In the genomic region with DNA sequence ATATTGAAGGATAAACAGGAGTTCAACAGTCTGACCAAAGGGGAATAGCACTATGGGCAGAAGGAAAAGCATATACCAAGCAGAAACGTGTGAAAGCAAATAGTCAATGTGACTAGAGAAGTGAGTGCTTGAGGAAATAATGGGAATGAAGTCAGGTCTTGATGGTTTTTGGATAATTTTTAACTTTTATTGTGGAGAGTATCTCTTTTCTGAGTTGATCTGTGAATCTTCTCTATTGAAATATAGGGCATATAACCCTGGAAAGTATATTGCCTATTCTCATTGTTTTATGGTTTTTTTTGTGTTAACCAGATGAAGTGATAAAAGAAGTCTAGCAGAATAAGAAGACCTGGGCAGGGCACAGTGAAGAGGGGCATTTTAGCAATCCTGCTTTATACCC, we compare ENCODE assay signal across 1 cellular context.
TF ChIP-seq lines count a peak whose summit lies in the region.

No MANE protein-coding gene starts in this region.

TF ChIP-seq in HepG2, 621 proteins besides CTCF, POLR2A, EP300 and RAD21:
- no peak for TF ChIP-seq ONECUT2 (CRISPR knock-in tag; IDR thresholded peaks at IDR 0.05)
- TF ChIP-seq RBFOX2 (IDR thresholded peaks at IDR 0.05; ENCODE audit: low read depth, low read length), result no peak
- TF ChIP-seq, protein P1, sequence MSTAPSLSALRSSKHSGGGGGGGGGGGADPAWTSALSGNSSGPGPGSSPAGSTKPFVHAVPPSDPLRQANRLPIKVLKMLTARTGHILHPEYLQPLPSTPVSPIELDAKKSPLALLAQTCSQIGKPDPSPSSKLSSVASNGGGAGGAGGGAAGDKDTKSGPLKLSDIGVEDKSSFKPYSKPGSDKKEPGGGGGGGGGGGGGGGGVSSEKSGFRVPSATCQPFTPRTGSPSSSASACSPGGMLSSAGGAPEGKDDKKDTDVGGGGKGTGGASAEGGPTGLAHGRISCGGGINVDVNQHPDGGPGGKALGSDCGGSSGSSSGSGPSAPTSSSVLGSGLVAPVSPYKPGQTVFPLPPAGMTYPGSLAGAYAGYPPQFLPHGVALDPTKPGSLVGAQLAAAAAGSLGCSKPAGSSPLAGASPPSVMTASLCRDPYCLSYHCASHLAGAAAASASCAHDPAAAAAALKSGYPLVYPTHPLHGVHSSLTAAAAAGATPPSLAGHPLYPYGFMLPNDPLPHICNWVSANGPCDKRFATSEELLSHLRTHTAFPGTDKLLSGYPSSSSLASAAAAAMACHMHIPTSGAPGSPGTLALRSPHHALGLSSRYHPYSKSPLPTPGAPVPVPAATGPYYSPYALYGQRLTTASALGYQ (CRISPR knock-in tag; IDR thresholded peaks at IDR 0.05), result no peak
- TF ChIP-seq, protein P2, sequence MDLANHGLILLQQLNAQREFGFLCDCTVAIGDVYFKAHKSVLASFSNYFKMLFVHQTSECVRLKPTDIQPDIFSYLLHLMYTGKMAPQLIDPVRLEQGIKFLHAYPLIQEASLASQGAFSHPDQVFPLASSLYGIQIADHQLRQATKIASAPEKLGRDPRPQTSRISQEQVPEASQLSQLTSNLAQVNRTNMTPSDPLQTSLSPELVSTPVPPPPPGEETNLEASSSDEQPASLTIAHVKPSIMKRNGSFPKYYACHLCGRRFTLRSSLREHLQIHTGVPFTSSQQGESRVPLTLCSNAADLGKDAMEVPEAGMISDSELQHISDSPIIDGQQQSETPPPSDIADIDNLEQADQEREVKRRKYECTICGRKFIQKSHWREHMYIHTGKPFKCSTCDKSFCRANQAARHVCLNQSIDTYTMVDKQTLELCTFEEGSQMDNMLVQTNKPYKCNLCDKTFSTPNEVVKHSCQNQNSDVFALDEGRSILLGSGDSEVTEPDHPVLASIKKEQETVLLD (CRISPR knock-in tag; IDR thresholded peaks at IDR 0.05; ENCODE audit: low read depth), result no peak
- TF ChIP-seq, protein P3, sequence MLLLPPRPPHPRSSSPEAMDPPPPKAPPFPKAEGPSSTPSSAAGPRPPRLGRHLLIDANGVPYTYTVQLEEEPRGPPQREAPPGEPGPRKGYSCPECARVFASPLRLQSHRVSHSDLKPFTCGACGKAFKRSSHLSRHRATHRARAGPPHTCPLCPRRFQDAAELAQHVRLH (CRISPR knock-in tag; IDR thresholded peaks at IDR 0.05; ENCODE audit: borderline replicate concordance, low read depth), result no peak
- TF ChIP-seq ZFYVE20 (CRISPR knock-in tag; IDR thresholded peaks at IDR 0.05; ENCODE audit: borderline replicate concordance, low read depth), result no peak
- TF ChIP-seq SYNCRIP (IDR thresholded peaks at IDR 0.05; ENCODE audit: insufficient read depth, low read depth, low read length), result no peak
- TF ChIP-seq ZFAT (CRISPR knock-in tag; conservative IDR thresholded peaks at IDR 0.05), result no peak
- no peak for TF ChIP-seq ZNF138 (CRISPR knock-in tag; IDR thresholded peaks at IDR 0.05; ENCODE audit: low read depth)
TF ChIP-seq in HepG2: peak in this region for 0.
